16 cellular contexts compared by ENCODE assay signal in the genomic region with DNA sequence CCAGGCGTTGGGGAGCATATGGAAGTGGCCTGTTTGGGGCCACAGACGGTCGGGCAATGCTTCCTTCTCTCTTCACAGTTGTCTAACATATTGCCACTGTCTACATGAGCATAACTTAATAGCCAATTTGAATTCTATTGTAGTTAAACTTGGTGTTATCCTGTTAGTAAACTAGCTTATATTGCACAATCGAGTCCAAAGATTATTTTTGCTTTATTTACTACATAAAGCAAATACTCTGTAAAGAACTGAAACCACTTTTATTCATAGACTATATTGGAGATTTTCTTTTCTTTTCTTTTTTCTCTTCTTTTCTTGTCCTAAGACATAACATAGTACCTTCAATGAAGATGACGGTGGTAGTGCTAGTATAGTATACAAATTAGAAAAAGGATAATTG.
DNase-seq lines count a peak whose midpoint lies in the region; ATAC-seq and TF ChIP-seq lines count a peak whose summit lies in the region.
"Had no signal": no experiment of that assay in that cellular context is flagged by ENCODE, and none has a peak within 500 bp of the region (broad histone marks: within the 10 kb centered on the region; RNA-seq: fewer than 3 reads in every experiment).

No MANE protein-coding gene starts in this region.

- no peak for DNase-seq in left ventricle myocardium inferior
- no peak for DNase-seq in Right ventricle myocardium superior
- peak; percentile 35 for DNase-seq in NCI-H524 treated with DMSO at 0.1 percent for 48 hours (lab: John Stamatoyannopoulos, UW)
- DNase-seq in left lobe of liver (ENCODE audit: low spot score), result no peak
- DNase-seq in pons (ENCODE audit: low spot score), result peak; percentile 44
- no peak for DNase-seq in middle frontal gyrus (ENCODE audit: extremely low spot score, low spot score)
- no peak for DNase-seq in inferior parietal cortex (ENCODE audit: extremely low spot score)
- DNase-seq in OCI-M1 (lab: John Stamatoyannopoulos, UW), result no peak
- DNase-seq: ACHN; CD4-positive, alpha-beta T cell; DMS153; DMS79; GDM1; GM23248; HCEC 1CT had no signal

- ATAC-seq in Right ventricle myocardium superior (ENCODE audit: poor library complexity) (no peak), left lobe of liver (peak; percentile 80)

- H3K36me3 ChIP-seq in left ventricle myocardium inferior, result peaks cover 10% of the 10 kb centered on the region

- H3K4me3 ChIP-seq in left ventricle myocardium inferior, result no peak overlapping the region
- H3K4me3 ChIP-seq: GM23248 had no signal

- intact Hi-C loops in left ventricle myocardium inferior (cut with micrococcal nuclease), result no loop called here
- intact Hi-C loops in Right ventricle myocardium superior (cut with DNase I), result no loop called here

- peaks cover 9% of the 10 kb centered on the region for H3K4me1 ChIP-seq in left ventricle myocardium inferior

- no peaks in the 10 kb centered on the region for H3K27me3 ChIP-seq in left ventricle myocardium inferior (ENCODE audit: low read depth)

- H3K9me3 ChIP-seq in left ventricle myocardium inferior (replicated peaks), result peaks cover 33% of the 10 kb centered on the region

- H3K27ac ChIP-seq in left ventricle myocardium inferior (replicated peaks), result peak overlapping the region; percentile 72
- H3K27ac ChIP-seq: C4-2B, GM23248 had no signal

- TF ChIP-seq CTCF in left ventricle myocardium inferior (IDR thresholded peaks at IDR 0.05; ENCODE audit: borderline replicate concordance), result no peak

Comparison
In these comparisons a context has a peak if more than half of its experiments do, and no peak if none do; other contexts are left out.
1. DNase-seq: peak in NCI-H524 treated with DMSO at 0.1 percent for 48 hours (single experiment) and pons (single experiment); none in left ventricle myocardium inferior (single experiment), Right ventricle myocardium superior (single experiment), left lobe of liver (single experiment), middle frontal gyrus (single experiment), inferior parietal cortex (single experiment) and OCI-M1 (single experiment).